9 cellular contexts compared by ENCODE assay signal in genomic region chr12:124910561-124911478, GRCh38. TPM values are rescaled to one million over a fixed set of nuclear protein-coding genes. Genes with fewer than 3 reads are reported as not detected.
DNase-seq lines count a peak whose midpoint lies in the region; ATAC-seq and TF ChIP-seq lines count a peak whose summit lies in the region.
"Had no signal": no experiment of that assay in that cellular context is flagged by ENCODE, and none has a peak within 500 bp of the region (broad histone marks: within the 10 kb centered on the region; RNA-seq: fewer than 3 reads in every experiment).

No MANE protein-coding gene starts in this region.

- H3K27me3 Mint-ChIP-seq in activated T-cell treated with anti-CD3 and anti-CD28 coated beads, Interleukin-2, amount 50 U/mL, for 72 hours (ENCODE audit: low read depth): no peaks in the 10 kb centered on the region
- peaks cover 0 to 4% of the 10 kb centered on the region in 2 donors for H3K27me3 Mint-ChIP-seq in stimulated activated naive B cell treated with anti-CD40 and anti-IgM and Interleukin-4, amounts not matched to agents 10 μg/mL and 1 μg/mL and 100 μg/mL, for 72 hours

- H3K36me3 Mint-ChIP-seq in activated T-cell treated with anti-CD3 and anti-CD28 coated beads, Interleukin-2, amount 50 U/mL, for 72 hours (ENCODE audit: insufficient read depth in 2 of 2): peaks cover 31 to 33% of the 10 kb centered on the region in 2 donors
- H3K36me3 Mint-ChIP-seq in stimulated activated naive B cell treated with anti-CD40 and anti-IgM and Interleukin-4, amounts not matched to agents 10 μg/mL and 1 μg/mL and 100 μg/mL, for 72 hours: peaks cover 39 to 49% of the 10 kb centered on the region in 2 donors

- no peak for DNase-seq in activated T-cell treated with anti-CD3 and anti-CD28 coated beads, Interleukin-2, amount 50 U/mL, for 72 hours
- DNase-seq in hepatic stellate cell (ENCODE audit: low spot score): peak; percentile 18
- DNase-seq in stimulated activated naive B cell treated with anti-CD40 and anti-IgM and Interleukin-4, amounts not matched to agents 10 μg/mL and 1 μg/mL and 100 μg/mL, for 72 hours: no peak
- DNase-seq in SK-N-DZ (ENCODE audit: low spot score): no peak
- no peak for DNase-seq in HT-29 (ENCODE audit: low spot score)
- DNase-seq: activated gamma-delta T cell treated with Interleukin-2 at 50 U/mL for 16 hours had no signal

- H3K4me1 Mint-ChIP-seq in activated T-cell treated with anti-CD3 and anti-CD28 coated beads, Interleukin-2, amount 50 U/mL, for 72 hours (ENCODE audit: low read depth): peaks cover 57% of the 10 kb centered on the region
- H3K4me1 Mint-ChIP-seq in stimulated activated naive B cell treated with anti-CD40 and anti-IgM and Interleukin-4, amounts not matched to agents 10 μg/mL and 1 μg/mL and 100 μg/mL, for 72 hours: peaks cover 50 to 61% of the 10 kb centered on the region in 2 donors

- peak; percentile 66 for TF ChIP-seq POLR2A in GM19193 (IDR thresholded peaks at IDR 0.05; ENCODE audit: extremely low read depth, insufficient read depth, insufficient read length)

- no peak for ATAC-seq in activated T-cell treated with anti-CD3 and anti-CD28 coated beads, Interleukin-2, amount 50 U/mL, for 72 hours (replicated peaks in 1 of 2)
- no peak for ATAC-seq in stimulated activated naive B cell treated with anti-CD40 and anti-IgM and Interleukin-4, amounts not matched to agents 10 μg/mL and 1 μg/mL and 100 μg/mL, for 72 hours (replicated peaks)
- ATAC-seq in GM19463 (IDR thresholded peaks at IDR 0.05; ENCODE audit: unreplicated experiment): no peak
- no peak for ATAC-seq in GM18873 (IDR thresholded peaks at IDR 0.05; ENCODE audit: low FRiP score, unreplicated experiment)

- H3K4me3 Mint-ChIP-seq in activated T-cell treated with anti-CD3 and anti-CD28 coated beads, Interleukin-2, amount 50 U/mL, for 72 hours: peak overlapping the region; percentile 59 to 82
- peak overlapping the region; percentile 34 to 73 for H3K4me3 Mint-ChIP-seq in stimulated activated naive B cell treated with anti-CD40 and anti-IgM and Interleukin-4, amounts not matched to agents 10 μg/mL and 1 μg/mL and 100 μg/mL, for 72 hours

- H3K27ac Mint-ChIP-seq in activated T-cell treated with anti-CD3 and anti-CD28 coated beads, Interleukin-2, amount 50 U/mL, for 72 hours: peak overlapping the region; percentile 98
- peak overlapping the region; percentile 94 for H3K27ac Mint-ChIP-seq in stimulated activated naive B cell treated with anti-CD40 and anti-IgM and Interleukin-4, amounts not matched to agents 10 μg/mL and 1 μg/mL and 100 μg/mL, for 72 hours

- no peaks in the 10 kb centered on the region for H3K9me3 Mint-ChIP-seq in activated T-cell treated with anti-CD3 and anti-CD28 coated beads, Interleukin-2, amount 50 U/mL, for 72 hours
- no peaks in the 10 kb centered on the region for H3K9me3 Mint-ChIP-seq in stimulated activated naive B cell treated with anti-CD40 and anti-IgM and Interleukin-4, amounts not matched to agents 10 μg/mL and 1 μg/mL and 100 μg/mL, for 72 hours

RNA-seq across cellular contexts. Expression of gene UBC, which starts 3.6 kb away (rescaled TPM):
- total RNA-seq in activated T-cell treated with anti-CD3 and anti-CD28 coated beads, Interleukin-2, amount 50 U/mL, for 72 hours: 1,000 to 10,000 TPM; 1,002 to 1,182 TPM
- polyA plus RNA-seq in SK-N-DZ (2014; cell fraction: cytosol; rRNA removed): 942 and 1,012 TPM in 2 replicates
- polyA plus RNA-seq in SK-N-DZ (2014; cell fraction: nucleus; rRNA removed): 520 and 534 TPM in 2 replicates
- total RNA-seq in HT-29 (2014; rRNA removed; shearing (Covaris generic)): 1,727 and 1,789 TPM in 2 replicates

RNA-seq across cellular contexts. Expression of gene SCARB1, which starts 47.2 kb away (rescaled TPM):
- 10 to 100 TPM; 13.4 to 14.5 TPM for total RNA-seq in activated T-cell treated with anti-CD3 and anti-CD28 coated beads, Interleukin-2, amount 50 U/mL, for 72 hours
- 24.3 and 28.7 TPM in 2 replicates for polyA plus RNA-seq in SK-N-DZ (2014; cell fraction: cytosol; rRNA removed)
- polyA plus RNA-seq in SK-N-DZ (2014; cell fraction: nucleus; rRNA removed): 39.8 and 51.1 TPM in 2 replicates
- total RNA-seq in HT-29 (2014; rRNA removed; shearing (Covaris generic)): 83.9 and 84.9 TPM in 2 replicates
